ENCODE assay signal across 17 cellular contexts in the genomic region with DNA sequence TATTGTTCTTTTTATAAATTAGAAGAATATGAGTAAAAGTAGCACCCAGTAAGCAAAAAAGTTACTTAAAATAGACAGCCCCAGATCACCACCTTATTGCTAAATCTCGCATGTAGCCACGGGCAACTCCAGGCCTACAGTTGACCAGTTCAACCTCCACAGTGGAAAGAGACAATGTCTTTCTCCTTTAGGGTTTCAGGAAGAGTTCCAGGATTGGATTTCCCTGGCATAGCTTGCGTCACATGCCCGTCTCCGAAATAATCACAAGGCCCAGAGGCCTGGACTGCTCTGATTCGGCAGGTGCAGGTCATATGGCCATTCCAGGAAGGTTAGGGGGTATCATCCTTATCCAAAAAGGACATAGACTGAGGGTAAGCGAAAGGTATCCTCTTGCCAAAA. TPM values are rescaled to one million over a fixed set of nuclear protein-coding genes. Genes with fewer than 3 reads are reported as not detected.
DNase-seq lines count a peak whose midpoint lies in the region; ATAC-seq and TF ChIP-seq lines count a peak whose summit lies in the region.
"Had no signal": no experiment of that assay in that cellular context is flagged by ENCODE, and none has a peak within 500 bp of the region (broad histone marks: within the 10 kb centered on the region; RNA-seq: fewer than 3 reads in every experiment).

No MANE protein-coding gene starts in this region.

- H2BK5ac ChIP-seq in mesenchymal stem cell (ENCODE audit: low read depth, low read length, poor library complexity, severe bottlenecking), result no peak overlapping the region

- H3K4me1 ChIP-seq in PC-3 (ENCODE audit: insufficient read depth, low read length) (peaks cover 47% of the 10 kb centered on the region), mesenchymal stem cell (ENCODE audit: control insufficient read depth, insufficient read depth, low read depth, low read length) (peaks cover 11% of the 10 kb centered on the region), suprapubic skin (peaks cover 21% of the 10 kb centered on the region)

- H2AFZ ChIP-seq in PC-3 (ENCODE audit: low read length) (no peak overlapping the region), mesenchymal stem cell (ENCODE audit: low read depth, low read length) (no peak overlapping the region)

- H3K4me3 ChIP-seq in PC-3 (ENCODE audit: low read length) (no peak overlapping the region), mesenchymal stem cell (ENCODE audit: insufficient read depth in 1 of 2, low read depth in 1 of 2, low read length in 2 of 2) (no peak overlapping the region), suprapubic skin (no peak overlapping the region)
- H3K4me3 ChIP-seq: cardiac muscle cell had no signal

- no peak overlapping the region for H2BK15ac ChIP-seq in mesenchymal stem cell (ENCODE audit: low read depth, poor library complexity, severe bottlenecking)

- no peak overlapping the region for H2BK120ac ChIP-seq in mesenchymal stem cell (ENCODE audit: low read depth, low read length)

- no peak for TF ChIP-seq POLR2A in suprapubic skin (IDR thresholded peaks at IDR 0.05)

- ATAC-seq in PC-3 (no peak), omental fat pad (ENCODE audit: low FRiP score) (no peak)
- ATAC-seq: stimulated activated naive B cell treated with anti-CD40 and anti-IgM and Interleukin-4, amounts not matched to agents 10 μg/mL and 1 μg/mL and 100 μg/mL, for 72 hours had no signal

- TF ChIP-seq CTCF in PC-3 (conservative IDR thresholded peaks at IDR 0.05; ENCODE audit: low read depth, low read length), result no peak
- no peak for TF ChIP-seq CTCF in suprapubic skin (IDR thresholded peaks at IDR 0.05)
- TF ChIP-seq CTCF in omental fat pad (IDR thresholded peaks at IDR 0.05), result no peak

- CTCF ChIA-PET in PC-3 (lab: Charles Lee), result interaction anchor here (0.7 to 1.8 kb wide), 2 partner anchors 33 to 51 kb away, joined by 4 to 19 read pairs; partner anchors contain the start of gene HBEGF

- H3K27ac ChIP-seq in PC-3 (ENCODE audit: low read length), result peak overlapping the region; percentile 98
- H3K27ac ChIP-seq in mesenchymal stem cell (ENCODE audit: low read length, poor library complexity, severe bottlenecking), result peak overlapping the region; percentile 3
- peak overlapping the region; percentile 33 for H3K27ac ChIP-seq in suprapubic skin
- H3K27ac ChIP-seq: cardiac muscle cell had no signal

- H3K27me3 ChIP-seq in PC-3 (ENCODE audit: low read length) (no peaks in the 10 kb centered on the region), mesenchymal stem cell (ENCODE audit: control insufficient read depth in 1 of 2, insufficient read depth in 1 of 2, low read length in 2 of 2) (no peaks in the 10 kb centered on the region), suprapubic skin (no peaks in the 10 kb centered on the region)
- H3K27me3 ChIP-seq: cardiac muscle cell had no signal

- no peak for TF ChIP-seq EP300 in suprapubic skin (IDR thresholded peaks at IDR 0.05)

- H2AK5ac ChIP-seq in mesenchymal stem cell (ENCODE audit: low read length, severe bottlenecking), result peak overlapping the region; percentile 18

- H3K4me2 ChIP-seq in PC-3 (ENCODE audit: low read length) (peak overlapping the region; percentile 80), mesenchymal stem cell (ENCODE audit: low read length, poor library complexity, severe bottlenecking) (no peak overlapping the region)

- H3K9me3 Mint-ChIP-seq in dendritic cell treated with granulocyte-macrophage colony-stimulating factor and Interleukin-4, amounts not matched to agents 40 ng/mL and 50 ng/mL, for 4 days, result no peaks in the 10 kb centered on the region
- H3K9me3 Mint-ChIP-seq: activated naive CD4-positive, alpha-beta T cell treated with anti-CD3 and anti-CD28 coated beads, Interleukin-2, amount 50 U/mL, for 72 hours; CD4-positive, alpha-beta memory T cell; endodermal cell; nephron; stimulated activated naive B cell treated with anti-CD40 and anti-IgM and Interleukin-4, amounts not matched to agents 10 μg/mL and 1 μg/mL and 100 μg/mL, for 72 hours had no signal

- H3K79me1 ChIP-seq in mesenchymal stem cell (replicated peaks; ENCODE audit: low read length, poor library complexity, severe bottlenecking), result no peaks in the 10 kb centered on the region

- H3K36me3 Mint-ChIP-seq in dendritic cell treated with granulocyte-macrophage colony-stimulating factor and Interleukin-4, amounts not matched to agents 40 ng/mL and 50 ng/mL, for 4 days (ENCODE audit: low read depth), result no peaks in the 10 kb centered on the region
- H3K36me3 Mint-ChIP-seq: activated naive CD4-positive, alpha-beta T cell treated with anti-CD3 and anti-CD28 coated beads, Interleukin-2, amount 50 U/mL, for 72 hours; CD4-positive, alpha-beta memory T cell; stimulated activated naive B cell treated with anti-CD40 and anti-IgM and Interleukin-4, amounts not matched to agents 10 μg/mL and 1 μg/mL and 100 μg/mL, for 72 hours had no signal

- no peaks in the 10 kb centered on the region for H4K20me1 ChIP-seq in PC-3 (ENCODE audit: low read length)

- H3K27me3 Mint-ChIP-seq in dendritic cell treated with granulocyte-macrophage colony-stimulating factor and Interleukin-4, amounts not matched to agents 40 ng/mL and 50 ng/mL, for 4 days, result peaks cover 2% of the 10 kb centered on the region

- H3K4me3 Mint-ChIP-seq in dendritic cell treated with granulocyte-macrophage colony-stimulating factor and Interleukin-4, amounts not matched to agents 40 ng/mL and 50 ng/mL, for 4 days, result no peak overlapping the region
- H3K4me3 Mint-ChIP-seq: CD4-positive, alpha-beta memory T cell; endodermal cell; nephron; stimulated activated naive B cell treated with anti-CD40 and anti-IgM and Interleukin-4, amounts not matched to agents 10 μg/mL and 1 μg/mL and 100 μg/mL, for 72 hours had no signal

- H3K36me3 ChIP-seq in PC-3 (ENCODE audit: low read depth, low read length), result no peaks in the 10 kb centered on the region
- H3K36me3 ChIP-seq in mesenchymal stem cell (ENCODE audit: control insufficient read depth in 1 of 2, insufficient read depth in 2 of 2, low read depth in 1 of 2, low read length in 2 of 2), result no peaks in the 10 kb centered on the region
- H3K36me3 ChIP-seq in suprapubic skin, result no peaks in the 10 kb centered on the region
- H3K36me3 ChIP-seq: cardiac muscle cell had no signal

- no peak overlapping the region for H2BK12ac ChIP-seq in mesenchymal stem cell (ENCODE audit: low read length in 2 of 2)

- no peak overlapping the region for H3K18ac ChIP-seq in mesenchymal stem cell (ENCODE audit: low read depth in 1 of 2, low read length in 2 of 2)

- no peak overlapping the region for H4K91ac ChIP-seq in mesenchymal stem cell (ENCODE audit: low read length)

- POLR2A ChIA-PET in PC-3 (lab: Charles Lee; ENCODE audit: unreplicated experiment), result interaction anchor here (0.6 to 1.3 kb wide), 3 partner anchors 19 to 51 kb away, joined by 4 to 21 read pairs (median 6); partner anchors contain the start of gene HBEGF

- DNase-seq in PC-3, result no peak
- no peak for DNase-seq in mesenchymal stem cell
- DNase-seq in suprapubic skin (ENCODE audit: low spot score in 2 of 2), result no peak
- no peak for DNase-seq in omental fat pad (ENCODE audit: low spot score)
- DNase-seq in activated CD4-positive, alpha-beta T cell treated with anti-CD3 and anti-CD28 coated beads for 48 hours, result no peak
- DNase-seq in activated gamma-delta T cell (lab: John Stamatoyannopoulos, UW), result no peak
- DNase-seq: activated CD8-positive, alpha-beta memory T cell treated with anti-CD3 and anti-CD28 coated beads, Interleukin-2, amount 50 U/mL, for 48 hours; CD4-positive, alpha-beta memory T cell; endodermal cell; GOT3; NCI-H1092; stimulated activated naive B cell treated with anti-CD40 and anti-IgM and Interleukin-4, amounts not matched to agents 10 μg/mL and 1 μg/mL and 100 μg/mL, for 72 hours had no signal

- BruUV-seq in PC-3 (replicated peaks; lab: Mats Ljungman, UMichigan), result no TSS peak

- intact Hi-C loops in PC-3 (cut with micrococcal nuclease), result loop anchor here (1.0 to 5.0 kb wide), 3 partner anchors 20 to 50 kb away; partner anchors contain the start of gene HBEGF
- intact Hi-C loops in dendritic cell treated with granulocyte-macrophage colony-stimulating factor and Interleukin-4, amounts not matched to agents 40 ng/mL and 50 ng/mL, for 4 days (cut with micrococcal nuclease), result no loop called here

- H3F3A ChIP-seq in PC-3 (ENCODE audit: low read length, unreplicated experiment), result peaks cover 19% of the 10 kb centered on the region

- H3K4me1 Mint-ChIP-seq in dendritic cell treated with granulocyte-macrophage colony-stimulating factor and Interleukin-4, amounts not matched to agents 40 ng/mL and 50 ng/mL, for 4 days (ENCODE audit: low read depth), result peaks cover 31% of the 10 kb centered on the region
- H3K4me1 Mint-ChIP-seq: CD4-positive, alpha-beta memory T cell had no signal

- 96% methylated on average over 6 of the region's 7 CpGs for WGBS in mesenchymal stem cell
- WGBS in suprapubic skin, result 78% methylated on average over 7 of the region's 7 CpGs

- H3K4ac ChIP-seq in mesenchymal stem cell (ENCODE audit: low read depth in 1 of 2, low read length in 2 of 2), result no peak overlapping the region

- H3K9me2 ChIP-seq in PC-3 (replicated peaks; ENCODE audit: low read length), result no peaks in the 10 kb centered on the region; the same call in 1 of the 2 replicates

- no peaks in the 10 kb centered on the region for H3K79me2 ChIP-seq in PC-3 (ENCODE audit: low read length)

- peak overlapping the region; percentile 46 for H4K8ac ChIP-seq in mesenchymal stem cell (ENCODE audit: low read length)

- H3K23ac ChIP-seq in mesenchymal stem cell (ENCODE audit: low read length in 2 of 2), result no peak overlapping the region

- H3K9ac ChIP-seq in PC-3 (ENCODE audit: low read length) (peak overlapping the region; percentile 85), mesenchymal stem cell (ENCODE audit: low read length) (peak overlapping the region; percentile 78)

- H3K27ac Mint-ChIP-seq in dendritic cell treated with granulocyte-macrophage colony-stimulating factor and Interleukin-4, amounts not matched to agents 40 ng/mL and 50 ng/mL, for 4 days, result peak overlapping the region; percentile 43
- H3K27ac Mint-ChIP-seq: activated naive CD4-positive, alpha-beta T cell treated with anti-CD3 and anti-CD28 coated beads, Interleukin-2, amount 50 U/mL, for 72 hours; CD4-positive, alpha-beta memory T cell; stimulated activated naive B cell treated with anti-CD40 and anti-IgM and Interleukin-4, amounts not matched to agents 10 μg/mL and 1 μg/mL and 100 μg/mL, for 72 hours had no signal

- no peaks in the 10 kb centered on the region for H3K9me3 ChIP-seq in PC-3 (ENCODE audit: low read length)
- H3K9me3 ChIP-seq in mesenchymal stem cell (ENCODE audit: control insufficient read depth, low read length), result no peaks in the 10 kb centered on the region
- no peaks in the 10 kb centered on the region for H3K9me3 ChIP-seq in suprapubic skin

- peak overlapping the region in 1 of 2 experiments; percentile 81 for H3K14ac ChIP-seq in mesenchymal stem cell (ENCODE audit: low read length in 2 of 2)

RNA-seq across cellular contexts. Expression of gene PFDN1, which starts 9.9 kb away (rescaled TPM):
- total RNA-seq in PC-3 (2014; rRNA removed) (91.9 and 125 TPM in 2 replicates), suprapubic skin (10 to 100 TPM; 58.7 to 91.7 (median 76.2) TPM), omental fat pad (100 to 1,000 TPM in 2 of 4 donors, 10 to 100 TPM in 2; 54.1 to 110 (median 88.6) TPM)
- polyA plus RNA-seq in mesenchymal stem cell (2013, experiment 1 of 2), result 289 TPM
- 256 TPM for polyA plus RNA-seq in mesenchymal stem cell (2013, experiment 2 of 2)

RNA-seq across cellular contexts. Expression of gene HBEGF, which starts 33.6 kb away (rescaled TPM):
- total RNA-seq in PC-3 (2014; rRNA removed), result 82.6 and 85.9 TPM in 2 replicates
- polyA plus RNA-seq in mesenchymal stem cell (2013, experiment 1 of 2), result 5.8 TPM
- 5.7 TPM for polyA plus RNA-seq in mesenchymal stem cell (2013, experiment 2 of 2)
- 100 to 1,000 TPM in 1 of 4 donors, 10 to 100 TPM in 3; 19.6 to 189 (median 74.8) TPM for total RNA-seq in suprapubic skin
- 10 to 100 TPM; 32.1 to 81.8 (median 61.0) TPM for total RNA-seq in omental fat pad

RNA-seq across cellular contexts. Expression of gene SLC4A9, which starts 47.2 kb away (rescaled TPM):
- total RNA-seq in PC-3 (2014; rRNA removed) (0.29 TPM in 1 of 2 replicates, not detected in the other), suprapubic skin (under 1 TPM in 1 of 4 donors, not detected in 3; 0.56 TPM), omental fat pad (under 1 TPM in 3 of 4 donors, not detected in 1; 0.12 to 0.74 (median 0.19) TPM)
- polyA plus RNA-seq in mesenchymal stem cell (2013, experiment 1 of 2), result not detected
- not detected for polyA plus RNA-seq in mesenchymal stem cell (2013, experiment 2 of 2)
- total RNA-seq: cardiac muscle cell; CD4-positive, alpha-beta memory T cell; Daoy had no signal
- polyA plus RNA-seq: cardiac muscle cell; CD4-positive, alpha-beta memory T cell had no signal

Comparison
In these comparisons a context has a peak if more than half of its experiments do, and no peak if none do; other contexts are left out.
1. H3K27ac ChIP-seq: peak in every context shown above with its lines; median percentile 98 in PC-3; 33 in suprapubic skin; 3 in mesenchymal stem cell.